Comparison of ENCODE assay signal across 25 cellular contexts in genomic region chr2:47560107-47560819, GRCh38. TPM values are rescaled to one million over a fixed set of nuclear protein-coding genes. Genes with fewer than 3 reads are reported as not detected.
"Had no signal": no experiment of that assay in that cellular context is flagged by ENCODE, and none has a peak within 500 bp of the region (broad histone marks: within the 10 kb centered on the region; RNA-seq: fewer than 3 reads in every experiment).

No MANE protein-coding gene starts in this region.

- FAIRE-seq: keratinocyte had no signal

- H3K9ac ChIP-seq: parathyroid adenoma had no signal

- H3K36me3 ChIP-seq: esophagus muscularis mucosa, gastrocnemius medialis, left lung, prostate gland, spleen, tibial artery, upper lobe of left lung, uterus had no signal

- H3K4me1 ChIP-seq: gastrocnemius medialis, left lung, parathyroid adenoma, prostate gland, spleen, tibial artery, upper lobe of left lung, uterus had no signal

- H3K4me3 ChIP-seq: esophagus muscularis mucosa, gastrocnemius medialis, left lung, lung, prostate gland, spleen, tibial artery, upper lobe of left lung, uterus had no signal

- ATAC-seq: gastrocnemius medialis; left lung; sciatic nerve; stimulated activated memory B cell treated with anti-CD40 and anti-IgM and Interleukin-4, amounts not matched to agents 10 μg/mL and 1 μg/mL and 100 μg/mL, for 72 hours had no signal

- H3K9me3 ChIP-seq: gastrocnemius medialis, left lung, prostate gland, tibial artery, upper lobe of left lung, uterus had no signal

- DNase-seq: cortex of kidney; effector memory CD4-positive, alpha-beta T cell; gastrocnemius medialis; immature natural killer cell; left lung; mesenchymal stem cell; midbrain; naive B cell; spleen; stimulated activated CD4-positive, alpha-beta T cell treated with anti-CD3 and anti-CD28 coated beads, Interleukin-15, amount 100 ng/mL, for 24 hours; stimulated activated CD4-positive, alpha-beta T cell treated with anti-CD3 and anti-CD28 coated beads, Interleukin-1b, Interleukin-23, amount 100 ng/mL, for 48 hours; stimulated activated CD4-positive, alpha-beta T cell treated with anti-CD3 and anti-CD28 coated beads, Interleukin-4, amount 100 ng/mL, for 24 hours; tibial artery; uterus had no signal

- H3K27me3 ChIP-seq: upper lobe of left lung, uterus had no signal

- H2AFZ ChIP-seq: parathyroid adenoma had no signal

- H3K79me2 ChIP-seq: parathyroid adenoma had no signal

- H3K27ac ChIP-seq: epithelial cell of prostate, esophagus muscularis mucosa, gastrocnemius medialis, left lung, parathyroid adenoma, prostate gland, spleen, tibial artery, upper lobe of left lung, uterus had no signal

RNA-seq across cellular contexts. Expression of gene KCNK12, which starts 10.5 kb away (rescaled TPM):
- total RNA-seq: fibroblast of villous mesenchyme, gastrocnemius medialis, left lung, skeletal muscle tissue had no signal
- polyA plus RNA-seq: keratinocyte had no signal
